In genomic region chr13:75468602-75469001, GRCh38 we compare ENCODE assay signal across 17 cellular contexts. TPM values are rescaled to one million over a fixed set of nuclear protein-coding genes. Genes with fewer than 3 reads are reported as not detected.
DNase-seq lines count a peak whose midpoint lies in the region; ATAC-seq, FAIRE-seq and TF ChIP-seq lines count a peak whose summit lies in the region.
"Had no signal": no experiment of that assay in that cellular context is flagged by ENCODE, and none has a peak within 500 bp of the region (broad histone marks: within the 10 kb centered on the region; RNA-seq: fewer than 3 reads in every experiment).

No MANE protein-coding gene starts in this region.

- H4K20me1 ChIP-seq in GM23248 (ENCODE audit: insufficient read depth) (no peaks in the 10 kb centered on the region), HepG2 (ENCODE audit: insufficient read depth, low read length) (peaks cover 21% of the 10 kb centered on the region)

- H3K9me2 ChIP-seq in GM23248 (ENCODE audit: insufficient read depth): no peaks in the 10 kb centered on the region

- no peak overlapping the region for H3K4me3 Mint-ChIP-seq in stimulated activated memory B cell treated with anti-CD40 and anti-IgM and Interleukin-4, amounts not matched to agents 10 μg/mL and 1 μg/mL and 100 μg/mL, for 72 hours
- H3K4me3 Mint-ChIP-seq: B cell had no signal

- no peaks in the 10 kb centered on the region for H3K36me3 ChIP-seq in GM23248 (ENCODE audit: low read depth)
- H3K36me3 ChIP-seq in HepG2 (replicated peaks in 1 of 2; ENCODE audit: control insufficient read depth in 1 of 2, insufficient read depth in 2 of 2, low read length in 2 of 2): peaks cover 3 to 11% of the 10 kb centered on the region in 2 experiments
- H3K36me3 ChIP-seq in skeletal muscle tissue (ENCODE audit: control insufficient read depth in 3 of 3, insufficient read depth in 3 of 3, low read length in 3 of 3): no peaks in the 10 kb centered on the region

- no peak for TF ChIP-seq EP300 in HepG2 (IDR thresholded peaks at IDR 0.05; ENCODE audit: low read depth in 2 of 2, low read length in 2 of 2)
- no peak for TF ChIP-seq EP300 in HepG2 (CRISPR knock-in tag; IDR thresholded peaks at IDR 0.05; ENCODE audit: borderline replicate concordance)

- no TSS peak for BruUV-seq in HepG2 (replicated peaks; lab: Mats Ljungman, UMichigan)

- H3K79me2 ChIP-seq in GM23248 (ENCODE audit: insufficient read depth) (peaks cover 34% of the 10 kb centered on the region), HepG2 (ENCODE audit: insufficient read depth, low read length) (peaks cover 100% of the 10 kb centered on the region)

- TF ChIP-seq CTCF in HepG2 (CRISPR knock-in tag; IDR thresholded peaks at IDR 0.05): no peak
- no peak for TF ChIP-seq CTCF in dorsolateral prefrontal cortex (IDR thresholded peaks at IDR 0.05 in 54 of 56, conservative IDR thresholded peaks at IDR 0.05 in 2 of 56; ENCODE audit: low read depth in 1 of 56, partially characterized antibody in 56 of 56)

- H3K4me2 ChIP-seq in GM23248 (ENCODE audit: unreplicated experiment) (peak overlapping the region; percentile 60), HepG2 (ENCODE audit: low read depth, low read length) (no peak overlapping the region)
- H3K4me2 ChIP-seq: KMS-11, PC-9 had no signal

- in situ Hi-C loops in GM23248 (cut with MboI): no loop called here
- in situ Hi-C loops in HepG2 (cut with HindIII; ENCODE audit: extremely low pct_ligation_motif_present, low pct_unique_long_range_greater_than_20kb): no loop called here

- POLR2A ChIA-PET in HepG2 (lab: Yijun Ruan, JAX): interaction anchor here (1.0 to 1.7 kb wide), 2 partner anchors 10 to 14 kb away, joined by 3 to 5 read pairs; partner anchors contain the start of gene TBC1D4

- H3K27me3 Mint-ChIP-seq in stimulated activated memory B cell treated with anti-CD40 and anti-IgM and Interleukin-4, amounts not matched to agents 10 μg/mL and 1 μg/mL and 100 μg/mL, for 72 hours: peaks cover 11% of the 10 kb centered on the region

- peak overlapping the region; percentile 50; the same call in 1 of the 2 replicates for H3K4me3 ChIP-seq in GM23248
- no peak overlapping the region for H3K4me3 ChIP-seq in HepG2 (replicated peaks in 1 of 3; ENCODE audit: insufficient read depth in 1 of 3, low read depth in 2 of 3, low read length in 3 of 3)
- H3K4me3 ChIP-seq in skeletal muscle tissue (ENCODE audit: low read length in 3 of 3): peak overlapping the region in 1 of 3 donors; percentile 41
- H3K4me3 ChIP-seq in dorsolateral prefrontal cortex: no peak overlapping the region
- H3K4me3 ChIP-seq: PC-9 had no signal

- H3K9ac ChIP-seq in GM23248 (peak overlapping the region; percentile 24), HepG2 (ENCODE audit: insufficient read depth, low read depth, low read length) (no peak overlapping the region), skeletal muscle tissue (ENCODE audit: low read depth in 1 of 3, low read length in 3 of 3) (peak overlapping the region in 1 of 3 donors; percentile 8)
- H3K9ac ChIP-seq: KMS-11 had no signal

- no peak overlapping the region for H3K27ac Mint-ChIP-seq in stimulated activated memory B cell treated with anti-CD40 and anti-IgM and Interleukin-4, amounts not matched to agents 10 μg/mL and 1 μg/mL and 100 μg/mL, for 72 hours
- H3K27ac Mint-ChIP-seq: B cell had no signal

- ATAC-seq in esophagus mucosa: peak; percentile 83
- ATAC-seq in HepG2: no peak
- ATAC-seq in stimulated activated memory B cell treated with anti-CD40 and anti-IgM and Interleukin-4, amounts not matched to agents 10 μg/mL and 1 μg/mL and 100 μg/mL, for 72 hours: no peak

- H3K36me3 Mint-ChIP-seq in stimulated activated memory B cell treated with anti-CD40 and anti-IgM and Interleukin-4, amounts not matched to agents 10 μg/mL and 1 μg/mL and 100 μg/mL, for 72 hours: no peaks in the 10 kb centered on the region

- intact Hi-C loops in HepG2 (cut with micrococcal nuclease; ENCODE audit: unreplicated experiment): loop anchor here (1.0 kb wide), 1 partner anchor 10 kb away; no protein-coding TSS in a partner anchor
- intact Hi-C loops in dorsolateral prefrontal cortex (cut with DNase I): no loop called here

- H3F3A ChIP-seq in GM23248 (ENCODE audit: insufficient read depth): no peaks in the 10 kb centered on the region

- no peak for TF ChIP-seq POLR2A in HepG2 (IDR thresholded peaks at IDR 0.05; ENCODE audit: insufficient read depth in 1 of 2, low read depth in 2 of 2, low read length in 2 of 2)
- TF ChIP-seq POLR2A in GM12892 (IDR thresholded peaks at IDR 0.05; ENCODE audit: low read depth, low read length): no peak

- H3K27me3 ChIP-seq in GM23248 (replicated peaks; ENCODE audit: insufficient read depth) (no peaks in the 10 kb centered on the region), HepG2 (ENCODE audit: control insufficient read depth in 1 of 2, insufficient read depth in 2 of 2, low read length in 2 of 2) (no peaks in the 10 kb centered on the region), skeletal muscle tissue (ENCODE audit: control insufficient read depth in 3 of 3, insufficient read depth in 3 of 3, low read length in 3 of 3) (no peaks in the 10 kb centered on the region), dorsolateral prefrontal cortex (no peaks in the 10 kb centered on the region)

- no peaks in the 10 kb centered on the region for H3K9me3 ChIP-seq in GM23248 (ENCODE audit: low read depth)
- H3K9me3 ChIP-seq in HepG2 (ENCODE audit: low read length): no peaks in the 10 kb centered on the region
- no peaks in the 10 kb centered on the region for H3K9me3 ChIP-seq in skeletal muscle tissue (ENCODE audit: control insufficient read depth in 3 of 3, low read length in 3 of 3)

- H3K27ac ChIP-seq in GM23248: peak overlapping the region; percentile 27
- H3K27ac ChIP-seq in HepG2 (ENCODE audit: extremely low read length, insufficient read depth, low read length): no peak overlapping the region
- peak overlapping the region; percentile 74 for H3K27ac ChIP-seq in skeletal muscle tissue (ENCODE audit: low read depth, low read length)
- H3K27ac ChIP-seq in dorsolateral prefrontal cortex: no peak overlapping the region
- H3K27ac ChIP-seq: KMS-11, PC-9, RWPE1 had no signal

- DNase-seq in GM23248 (no peak), HepG2 (ENCODE audit: low spot score) (no peak), mucosa of gallbladder (ENCODE audit: low spot score) (no peak), dorsolateral prefrontal cortex (no peak), GM12892 (ENCODE audit: insufficient read length) (no peak)
- DNase-seq: GDM1, NCI-H1417 treated with DMSO at 0.1 percent for 48 hours, NCI-H187 treated with DMSO at 0.1 percent for 48 hours, NCI-H2227 treated with DMSO at 0.1 percent for 48 hours, NCI-H524, PC-9 had no signal

- no peak for TF ChIP-seq RAD21 in HepG2 (CRISPR knock-in tag; IDR thresholded peaks at IDR 0.05)

- FAIRE-seq in HepG2 (lab: Jason Lieb, UNC) (no peak), GM12892 (lab: Jason Lieb, UNC) (no peak)

- H2AFZ ChIP-seq in GM23248 (peak overlapping the region; percentile 69; the same call in 1 of the 2 replicates), HepG2 (ENCODE audit: low read length) (no peak overlapping the region)
- H2AFZ ChIP-seq: PC-9 had no signal

- no peaks in the 10 kb centered on the region for H3K4me1 Mint-ChIP-seq in stimulated activated memory B cell treated with anti-CD40 and anti-IgM and Interleukin-4, amounts not matched to agents 10 μg/mL and 1 μg/mL and 100 μg/mL, for 72 hours
- H3K4me1 Mint-ChIP-seq: B cell had no signal

- WGBS in GM23248 (ENCODE audit: low coverage in 1 of 2, low lambda C conversion rate in 2 of 2, missing lambda C conversion rate in 2 of 2), 2 experiments: 65 to 66% methylated on average over 5 of the region's 5 CpGs
- 68% methylated on average over 5 of the region's 5 CpGs for WGBS in HepG2 (ENCODE audit: low lambda C conversion rate)

- CTCF ChIA-PET in HepG2 (lab: Yijun Ruan, JAX; ENCODE audit: low intra/inter-chr PET ratio, low total read pairs): no interaction called here

- H3K4me1 ChIP-seq in GM23248 (ENCODE audit: insufficient read depth): peaks cover 16% of the 10 kb centered on the region; the same call in 1 of the 2 replicates
- peaks cover 71% of the 10 kb centered on the region for H3K4me1 ChIP-seq in HepG2 (ENCODE audit: insufficient read depth, low read length)
- peaks cover 29 to 54% (median 35%) of the 10 kb centered on the region in 3 donors for H3K4me1 ChIP-seq in skeletal muscle tissue (ENCODE audit: control insufficient read depth in 3 of 3, insufficient read depth in 3 of 3, low read length in 3 of 3)

- H3K9me3 Mint-ChIP-seq in stimulated activated memory B cell treated with anti-CD40 and anti-IgM and Interleukin-4, amounts not matched to agents 10 μg/mL and 1 μg/mL and 100 μg/mL, for 72 hours: no peaks in the 10 kb centered on the region

TF ChIP-seq in HepG2, 621 proteins besides CTCF, POLR2A, EP300 and RAD21 (continues in another document):
- no peak for TF ChIP-seq SMARCC2 (IDR thresholded peaks at IDR 0.05)

RNA-seq across cellular contexts. Expression of gene TBC1D4, which starts 13.4 kb away (rescaled TPM):
- 13.5 and 19.3 TPM in 2 replicates for total RNA-seq in GM23248 (2014; rRNA removed; shearing (Covaris generic))
- 5.5 and 6.7 TPM in 2 replicates for polyA plus RNA-seq in GM23248 (2016; fragmentation: Nextera tagmentation; extraction: Ambion mirVana)
- total RNA-seq in esophagus mucosa: 12.2 TPM
- 35.9 and 55.4 TPM in 2 replicates for total RNA-seq in HepG2 (2016; rRNA removed; fragmentation: Illumina TruSeq; extraction: Trizol)
- total RNA-seq in HepG2 (2016; cell fraction: cytosol; rRNA removed; fragmentation: Illumina TruSeq; extraction: Trizol; ENCODE audit: low read depth): 9.8 and 11.6 TPM in 2 replicates
- 34.7 and 51.3 TPM in 2 replicates for total RNA-seq in HepG2 (2016; cell fraction: insoluble cytoplasmic fraction; rRNA removed; fragmentation: Illumina TruSeq; extraction: Trizol)
- total RNA-seq in HepG2 (2016; cell fraction: membrane; rRNA removed; fragmentation: Illumina TruSeq; extraction: Trizol): 15.2 and 16.2 TPM in 2 replicates
- total RNA-seq in HepG2 (2016; cell fraction: nucleus; rRNA removed; fragmentation: Illumina TruSeq; extraction: Trizol): 40.3 and 42.3 TPM in 2 replicates
- polyA plus RNA-seq in HepG2 (2011; rRNA removed): 61.0 and 64.4 TPM in 2 replicates
- 51.3 and 56.0 TPM in 2 replicates for polyA plus RNA-seq in HepG2 (2011; cell fraction: cytosol; rRNA removed)
- 38.5 and 39.0 TPM in 2 replicates for polyA plus RNA-seq in HepG2 (2011; cell fraction: nucleus; rRNA removed)
- 34.3 and 36.4 TPM in 2 replicates for polyA plus RNA-seq in HepG2 (2012)
- 0.92 and 0.95 TPM in 2 replicates for polyA plus RNA-seq in HepG2 (2016; cell fraction: cytosol; fragmentation: Illumina TruSeq; extraction: Trizol; ENCODE audit: low read depth)
- 40.9 and 42.4 TPM in 2 replicates for polyA plus RNA-seq in HepG2 (2016; cell fraction: insoluble cytoplasmic fraction; fragmentation: Illumina TruSeq; extraction: Trizol; ENCODE audit: low read depth)
- polyA plus RNA-seq in HepG2 (2016; cell fraction: membrane; fragmentation: Illumina TruSeq; extraction: Trizol; ENCODE audit: low read depth): 4.8 and 5.3 TPM in 2 replicates
- polyA plus RNA-seq in HepG2 (2016; cell fraction: nucleus; fragmentation: Illumina TruSeq; extraction: Trizol; ENCODE audit: insufficient read depth, low read depth): 33.6 TPM in 2 replicates
- 53.3 and 125 TPM in 2 replicates for polyA minus RNA-seq in HepG2 (2011; rRNA and poly(A)+ RNA removed; ENCODE audit: low replicate concordance)
- polyA minus RNA-seq in HepG2 (2011; cell fraction: cytosol; rRNA and poly(A)+ RNA removed): 88.0 and 94.2 TPM in 2 replicates
- 138 and 139 TPM in 2 replicates for polyA minus RNA-seq in HepG2 (2011; cell fraction: nucleus; rRNA and poly(A)+ RNA removed)
- total RNA-seq in skeletal muscle tissue: 19.8 TPM
- total RNA-seq in mucosa of gallbladder: 36.6 TPM
- 10 to 100 TPM; 11.9 to 37.3 (median 23.9) TPM for total RNA-seq in dorsolateral prefrontal cortex
- 34.0 TPM for polyA plus RNA-seq in GM12892 (2012; ENCODE audit: missing spikeins)

Comparison
In these comparisons a context has a peak if more than half of its experiments do, and no peak if none do; other contexts are left out.
1. H3K27ac ChIP-seq: peak in GM23248 (single experiment) and skeletal muscle tissue (single experiment); none in HepG2 (single experiment) and dorsolateral prefrontal cortex (0 of 59).